ENCODE assay signal across 27 cellular contexts in the genomic region with DNA sequence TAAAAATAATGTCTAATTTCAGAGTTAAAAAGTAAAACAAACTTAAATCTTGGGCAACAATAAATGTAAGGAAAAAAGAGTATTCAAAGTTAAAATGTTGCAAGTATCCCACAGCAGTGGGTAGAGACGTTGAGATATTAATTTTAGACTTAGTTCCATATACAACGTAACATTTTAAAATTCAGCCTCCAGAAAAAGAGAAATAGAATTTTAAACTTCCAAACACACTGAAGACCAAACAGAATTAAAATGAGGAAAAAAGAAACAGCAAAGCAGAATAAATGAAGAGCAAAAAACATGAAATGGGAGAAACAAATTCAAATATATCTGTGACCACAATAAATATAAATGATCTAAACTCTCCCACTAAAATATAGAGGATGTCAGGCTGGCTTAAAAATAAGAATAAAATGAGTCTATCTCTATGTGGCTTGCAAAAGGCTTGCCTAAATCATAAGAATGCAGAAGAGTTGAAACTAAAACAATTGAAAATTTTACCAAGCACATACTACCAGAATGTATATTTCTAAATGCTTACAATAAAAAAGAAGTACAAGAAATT. TPM values are rescaled to one million over a fixed set of nuclear protein-coding genes. Genes with fewer than 3 reads are reported as not detected.
DNase-seq lines count a peak whose midpoint lies in the region; ATAC-seq, FAIRE-seq and TF ChIP-seq lines count a peak whose summit lies in the region.
"Had no signal": no experiment of that assay in that cellular context is flagged by ENCODE, and none has a peak within 500 bp of the region (broad histone marks: within the 10 kb centered on the region; RNA-seq: fewer than 3 reads in every experiment).

No MANE protein-coding gene starts in this region.

- no peak overlapping the region for H2AK5ac ChIP-seq in IMR-90 (ENCODE audit: low read depth, low read length)

- H3K4me3 ChIP-seq in A549 (no peak overlapping the region), HCT116 (replicated peaks in 1 of 2; ENCODE audit: low read depth in 1 of 2, low read length in 2 of 2) (no peak overlapping the region), IMR-90 (ENCODE audit: insufficient read depth, low read depth, low read length) (no peak overlapping the region), endothelial cell of umbilical vein (replicated peaks in 1 of 3; ENCODE audit: insufficient read depth in 1 of 3, low read depth in 1 of 3, low read length in 3 of 3) (no peak overlapping the region)
- H3K4me3 ChIP-seq: BLaER1 had no signal

- in situ Hi-C loops in IMR-90 (cut with MboI; ENCODE audit: low sequenced_read_pairs), result no loop called here

- no peak overlapping the region for H3K9ac ChIP-seq in HCT116 (ENCODE audit: low read length)
- no peak overlapping the region for H3K9ac ChIP-seq in IMR-90 (ENCODE audit: low read depth, low read length)
- H3K9ac ChIP-seq in endothelial cell of umbilical vein (replicated peaks; ENCODE audit: extremely low read depth, insufficient read depth, low read length), result no peak overlapping the region
- H3K9ac ChIP-seq: BLaER1 had no signal

- DNase-seq in A549 (ENCODE audit: low read depth in 1 of 2, low spot score in 1 of 2) (no peak), HCT116 (ENCODE audit: low read depth, low spot score) (no peak), IMR-90 (no peak), endothelial cell of umbilical vein (ENCODE audit: low read depth, low spot score) (no peak), KG1 (lab: John Stamatoyannopoulos, UW) (no peak), amniotic stem cell (lab: John Stamatoyannopoulos, UW) (no peak)
- DNase-seq: ACHN; BE2C; C1 segment of cervical spinal cord; CD4-positive, alpha-beta memory T cell; CD4-positive, CD25-positive, alpha-beta regulatory T cell; CD8-positive, alpha-beta memory T cell; COR-L47; DMS 273 treated with DMSO at 0.1 percent for 48 hours; DMS153; DMS53; DMS79; DND-41; EL; GF-D8 had no signal

- TF ChIP-seq RAD21 in A549 (conservative IDR thresholded peaks at IDR 0.05 in 1 of 2, IDR thresholded peaks at IDR 0.05 in 1 of 2) (no peak), HCT116 (IDR thresholded peaks at IDR 0.05; ENCODE audit: low read depth) (no peak), IMR-90 (IDR thresholded peaks at IDR 0.05; ENCODE audit: low read length) (no peak)

- no peak overlapping the region for H2BK5ac ChIP-seq in IMR-90 (ENCODE audit: low read depth, low read length, poor library complexity, severe bottlenecking)

- H3K27me3 ChIP-seq in HCT116 (ENCODE audit: insufficient read depth, low read length), result no peaks in the 10 kb centered on the region
- H3K27me3 ChIP-seq in IMR-90 (ENCODE audit: control insufficient read depth, insufficient read depth, low read length), result no peaks in the 10 kb centered on the region
- peaks cover 2 to 16% of the 10 kb centered on the region in 2 experiments for H3K27me3 ChIP-seq in endothelial cell of umbilical vein (ENCODE audit: control insufficient read depth in 2 of 2, insufficient read depth in 2 of 2, low read length in 2 of 2)
- H3K27me3 ChIP-seq: BE2C, BLaER1 had no signal

- no peak for TF ChIP-seq EP300 in A549 (IDR thresholded peaks at IDR 0.05)

- H3K79me2 ChIP-seq in HCT116 (ENCODE audit: insufficient read depth, low read length) (no peaks in the 10 kb centered on the region), endothelial cell of umbilical vein (ENCODE audit: control insufficient read depth, insufficient read depth, low read length) (no peaks in the 10 kb centered on the region)

- no peak overlapping the region for H3K56ac ChIP-seq in IMR-90 (ENCODE audit: extremely low read depth, insufficient read depth, low read length)

- BruUV-seq in HCT116 (replicated peaks; lab: Mats Ljungman, UMichigan), result no TSS peak
- no TSS peak for BruUV-seq in IMR-90 (replicated peaks; lab: Mats Ljungman, UMichigan)
- BruUV-seq in endothelial cell of umbilical vein (replicated peaks; lab: Mats Ljungman, UMichigan), result no TSS peak

- H3K9me2 ChIP-seq in HCT116 (ENCODE audit: insufficient read depth), result peaks cover 5% of the 10 kb centered on the region; the same call in 1 of the 2 replicates

- RAD21 ChIA-PET in HCT116 (lab: Charles Lee; ENCODE audit: low non-redundant PET in 1 of 2, low total read pairs in 2 of 2, uncharacterized antibody in 2 of 2, unreplicated experiment in 2 of 2), result no interaction called here

- H3K79me1 ChIP-seq in IMR-90 (ENCODE audit: low read depth in 1 of 2, low read length in 2 of 2), result no peaks in the 10 kb centered on the region

- H3K4ac ChIP-seq in IMR-90 (ENCODE audit: low read depth, low read length), result no peak overlapping the region

- no peak overlapping the region for H4K5ac ChIP-seq in IMR-90 (ENCODE audit: low read depth, low read length)

- ATAC-seq in A549, result no peak
- no peak for ATAC-seq in HCT116
- no peak for ATAC-seq in IMR-90 (ENCODE audit: low read depth)
- ATAC-seq in GM19455 (IDR thresholded peaks at IDR 0.05; ENCODE audit: unreplicated experiment), result no peak
- ATAC-seq in HG03432 (IDR thresholded peaks at IDR 0.05; ENCODE audit: unreplicated experiment), result no peak

- dilution Hi-C loops in IMR-90 (cut with HindIII; ENCODE audit: low sequenced_read_pairs, unreplicated experiment), result no loop called here
- dilution Hi-C loops in endothelial cell of umbilical vein (cut with MboI; ENCODE audit: extremely low pct_ligation_motif_present, low sequenced_read_pairs), result no loop called here

- H2BK15ac ChIP-seq in IMR-90 (ENCODE audit: low read depth, low read length), result no peak overlapping the region

- WGBS in A549 (ENCODE audit: missing lambda C conversion rate), result 50% methylated on average over 2 of the region's 2 CpGs
- no CpG with 5 or more reads among the region's 2 CpGs for WGBS in IMR-90 (ENCODE audit: extremely low coverage in 2 of 2, insufficient read length in 1 of 2), 2 experiments

- H3K9me1 ChIP-seq in IMR-90 (ENCODE audit: insufficient read depth, low read length), result peaks cover 7% of the 10 kb centered on the region; the same call in 1 of the 2 replicates
- H3K9me1 ChIP-seq in endothelial cell of umbilical vein (replicated peaks; ENCODE audit: control insufficient read depth, extremely low read depth, insufficient read depth, low read length), result no peaks in the 10 kb centered on the region

- H2BK120ac ChIP-seq in IMR-90 (ENCODE audit: low read depth, low read length), result no peak overlapping the region

- H3K36me3 ChIP-seq in HCT116 (ENCODE audit: control insufficient read depth in 1 of 2, insufficient read depth in 2 of 2, low read length in 2 of 2) (no peaks in the 10 kb centered on the region), IMR-90 (ENCODE audit: control insufficient read depth, insufficient read depth, low read length) (no peaks in the 10 kb centered on the region), endothelial cell of umbilical vein (ENCODE audit: control insufficient read depth in 2 of 2, extremely low read depth in 1 of 2, insufficient read depth in 2 of 2, low read length in 2 of 2) (no peaks in the 10 kb centered on the region)
- H3K36me3 ChIP-seq: BE2C, BLaER1 had no signal

- intact Hi-C loops in HCT116 (cut with micrococcal nuclease), result no loop called here
- intact Hi-C loops in IMR-90 (cut with micrococcal nuclease), result no loop called here
- intact Hi-C loops in endothelial cell of umbilical vein (cut with micrococcal nuclease), result no loop called here

- H2AK9ac ChIP-seq in IMR-90 (replicated peaks; ENCODE audit: low read depth, low read length, poor library complexity), result no peak overlapping the region

- H3K9me3 ChIP-seq in A549 (peaks cover 20% of the 10 kb centered on the region), HCT116 (ENCODE audit: control insufficient read depth in 1 of 2, insufficient read depth in 1 of 2, low read depth in 1 of 2, low read length in 2 of 2) (no peaks in the 10 kb centered on the region; a peak in 1 of 4 replicates), IMR-90 (ENCODE audit: control insufficient read depth, insufficient read depth, low read length) (no peaks in the 10 kb centered on the region; the same call in 1 of the 2 replicates), endothelial cell of umbilical vein (replicated peaks; ENCODE audit: control insufficient read depth, insufficient read depth, low read length) (no peaks in the 10 kb centered on the region)
- H3K9me3 ChIP-seq: BE2C, BLaER1 had no signal

- H3K18ac ChIP-seq in IMR-90 (ENCODE audit: low read depth, low read length), result no peak overlapping the region

- CTCF ChIA-PET in A549 (lab: Yijun Ruan, JAX), result interaction anchor here (0.6 kb wide), 1 partner anchor 213 kb away, joined by 3 read pairs; no protein-coding TSS in a partner anchor
- CTCF ChIA-PET in HCT116 (lab: Charles Lee), result no interaction called here
- CTCF ChIA-PET in IMR-90 (lab: Yijun Ruan, JAX), result no interaction called here
- CTCF ChIA-PET in endothelial cell of umbilical vein (lab: Charles Lee), result no interaction called here

- no peak for TF ChIP-seq CTCF in A549 (IDR thresholded peaks at IDR 0.05)
- no peak for TF ChIP-seq CTCF in HCT116 (IDR thresholded peaks at IDR 0.05 in 2 of 3, conservative IDR thresholded peaks at IDR 0.05 in 1 of 3; ENCODE audit: borderline replicate concordance in 1 of 3, insufficient read depth in 1 of 3, low read depth in 2 of 3, low read length in 2 of 3)
- no peak for TF ChIP-seq CTCF in IMR-90 (conservative IDR thresholded peaks at IDR 0.05; ENCODE audit: low read depth, low read length)
- no peak for TF ChIP-seq CTCF in endothelial cell of umbilical vein (IDR thresholded peaks at IDR 0.05; ENCODE audit: extremely low read depth in 1 of 2, insufficient read depth in 1 of 2, low read depth in 1 of 2, low read length in 2 of 2)

- no peak overlapping the region for H3K23ac ChIP-seq in IMR-90 (ENCODE audit: low read depth, low read length)

- H4K8ac ChIP-seq in IMR-90 (ENCODE audit: low read depth in 2 of 2, low read length in 2 of 2), result no peak overlapping the region

- H3K14ac ChIP-seq in IMR-90 (replicated peaks; ENCODE audit: low read depth, low read length), result no peak overlapping the region

- H3K27ac ChIP-seq in A549 (no peak overlapping the region), HCT116 (ENCODE audit: low read depth, low read length) (no peak overlapping the region), IMR-90 (ENCODE audit: insufficient read depth, low read length) (no peak overlapping the region), endothelial cell of umbilical vein (ENCODE audit: insufficient read depth, low read depth, low read length) (no peak overlapping the region)
- H3K27ac ChIP-seq: 22Rv1, BLaER1 had no signal

- H4K91ac ChIP-seq in IMR-90 (ENCODE audit: insufficient read depth, low read depth, low read length), result no peak overlapping the region

- H2AFZ ChIP-seq in HCT116 (ENCODE audit: low read depth, low read length, poor library complexity, severe bottlenecking), result no peak overlapping the region
- H2AFZ ChIP-seq in IMR-90 (replicated peaks; ENCODE audit: low read length, poor library complexity), result no peak overlapping the region
- H2AFZ ChIP-seq in endothelial cell of umbilical vein (ENCODE audit: low read depth, low read length), result no peak overlapping the region

- H4K20me1 ChIP-seq in HCT116 (ENCODE audit: insufficient read depth) (no peaks in the 10 kb centered on the region), IMR-90 (ENCODE audit: insufficient read depth, low read length) (no peaks in the 10 kb centered on the region), endothelial cell of umbilical vein (replicated peaks; ENCODE audit: control insufficient read depth, extremely low read depth, insufficient read depth, low read length) (no peaks in the 10 kb centered on the region)
- H4K20me1 ChIP-seq: BLaER1 had no signal

- H3K4me1 ChIP-seq in A549 (peaks cover 17% of the 10 kb centered on the region), HCT116 (ENCODE audit: control insufficient read depth in 1 of 2, insufficient read depth in 2 of 2, low read length in 2 of 2) (peaks cover 0 to 5% of the 10 kb centered on the region in 2 experiments; a peak in 1 of 4 replicates), IMR-90 (ENCODE audit: control insufficient read depth, insufficient read depth, low read length) (peaks cover 3% of the 10 kb centered on the region; the same call in 1 of the 2 replicates), endothelial cell of umbilical vein (ENCODE audit: control insufficient read depth, extremely low read depth, insufficient read depth, low read length) (no peaks in the 10 kb centered on the region)
- H3K4me1 ChIP-seq: BE2C, BLaER1 had no signal

- TF ChIP-seq POLR2A in A549 (IDR thresholded peaks at IDR 0.05; ENCODE audit: low read length) (no peak), HCT116 (IDR thresholded peaks at IDR 0.05; ENCODE audit: borderline replicate concordance, extremely low read depth, insufficient read depth, insufficient read length) (no peak), IMR-90 (IDR thresholded peaks at IDR 0.05; ENCODE audit: low read depth, low read length) (no peak), endothelial cell of umbilical vein (IDR thresholded peaks at IDR 0.05; ENCODE audit: low read depth, low read length) (no peak)

- POLR2A ChIA-PET in A549 (lab: Yijun Ruan, JAX), result no interaction called here
- POLR2A ChIA-PET in HCT116 (lab: Charles Lee), result no interaction called here
- POLR2A ChIA-PET in IMR-90 (lab: Charles Lee; ENCODE audit: unreplicated experiment), result no interaction called here
- POLR2A ChIA-PET in endothelial cell of umbilical vein (lab: Charles Lee), result no interaction called here

- H2BK20ac ChIP-seq in IMR-90 (ENCODE audit: low read depth, low read length), result no peak overlapping the region

- H3K4me2 ChIP-seq in A549, result no peak overlapping the region
- H3K4me2 ChIP-seq in HCT116 (ENCODE audit: low read length), result no peak overlapping the region
- no peak overlapping the region for H3K4me2 ChIP-seq in IMR-90 (ENCODE audit: low read depth, low read length)
- H3K4me2 ChIP-seq in endothelial cell of umbilical vein (ENCODE audit: insufficient read depth, low read length), result no peak overlapping the region
- H3K4me2 ChIP-seq: BLaER1 had no signal

- FAIRE-seq in A549 (lab: Jason Lieb, UNC) (peak; percentile 56), endothelial cell of umbilical vein (lab: Jason Lieb, UNC) (peak; percentile 52)
- FAIRE-seq: GM12892, GM18507 had no signal

RNA-seq across cellular contexts. Expression of gene EGFR, which starts 46.0 kb away (rescaled TPM):
- polyA plus RNA-seq in A549 (2011; rRNA removed) (59.5 and 61.4 TPM in 2 replicates), A549 (2017; fragmentation: RNase III; extraction: RNeasy Plus Mini Kit Qiagen cat#74134 plus additional on column Dnase treatment) (62.2 to 64.1 TPM (median 63.8 TPM) in 3 replicates), IMR-90 (2012; rRNA removed) (36.9 and 37.8 TPM in 2 replicates), endothelial cell of umbilical vein (1.3 and 1.5 TPM in 2 replicates)
- polyA plus RNA-seq in A549 (2012; cell fraction: cytosol; rRNA removed), result 25.3 and 28.2 TPM in 2 replicates
- 61.4 and 73.8 TPM in 2 replicates for polyA plus RNA-seq in A549 (2012; cell fraction: nucleus; rRNA removed)
- polyA minus RNA-seq in A549 (2011; rRNA and poly(A)+ RNA removed), result 125 and 165 TPM in 2 replicates
- total RNA-seq in HCT116 (2021; ENCODE audit: unreplicated experiment) (71.5 TPM), IMR-90 (2012; rRNA removed) (60.4 and 63.9 TPM in 2 replicates), endothelial cell of umbilical vein (4.1 and 5.0 TPM in 2 replicates)
- 27.5 and 28.7 TPM in 2 replicates for polyA plus RNA-seq in HCT116 (2012)
- polyA plus RNA-seq in IMR-90 (2012; cell fraction: cytosol; rRNA removed), result 24.8 and 27.5 TPM in 2 replicates
- polyA plus RNA-seq in IMR-90 (2012; cell fraction: nucleus; rRNA removed; ENCODE audit: low replicate concordance), result 66.1 and 93.0 TPM in 2 replicates
- polyA plus RNA-seq in endothelial cell of umbilical vein (2011; cell fraction: cytosol; rRNA removed), result 1.1 and 1.3 TPM in 2 replicates
- 5.9 and 6.5 TPM in 2 replicates for polyA plus RNA-seq in endothelial cell of umbilical vein (2011; cell fraction: nucleus; rRNA removed)
- 4.5 and 4.6 TPM in 2 replicates for polyA plus RNA-seq in endothelial cell of umbilical vein (2012)
- 5.4 and 7.0 TPM in 2 replicates for polyA minus RNA-seq in endothelial cell of umbilical vein
- polyA minus RNA-seq in endothelial cell of umbilical vein (2011; cell fraction: cytosol; rRNA and poly(A)+ RNA removed), result 35.1 TPM
- 6.3 and 7.0 TPM in 2 replicates for polyA minus RNA-seq in endothelial cell of umbilical vein (2011; cell fraction: nucleus; rRNA and poly(A)+ RNA removed)
- total RNA-seq: CD4-positive, alpha-beta memory T cell; CD4-positive, CD25-positive, alpha-beta regulatory T cell; CD8-positive, alpha-beta memory T cell had no signal
- polyA plus RNA-seq: CD14-positive monocyte; CD4-positive, alpha-beta memory T cell; CD4-positive, CD25-positive, alpha-beta regulatory T cell; CD8-positive, alpha-beta memory T cell had no signal

Comparison
In these comparisons a context has a peak if more than half of its experiments do, and no peak if none do; other contexts are left out.
1. RNA of gene EGFR, which starts 46.0 kb away (total RNA-seq): 71.5 TPM in HCT116 (single experiment) and 60.4 to 63.9 TPM in IMR-90; 4.1 to 5.0 TPM in endothelial cell of umbilical vein; every median in the first group is over 10 times any median in the second.